In genomic region chr9:37692622-37693221, GRCh38 we compare ENCODE assay signal across 22 cellular contexts. TPM values are rescaled to one million over a fixed set of nuclear protein-coding genes. Genes with fewer than 3 reads are reported as not detected.
DNase-seq lines count a peak whose midpoint lies in the region; ATAC-seq, FAIRE-seq and TF ChIP-seq lines count a peak whose summit lies in the region.
"Had no signal": no experiment of that assay in that cellular context is flagged by ENCODE, and none has a peak within 500 bp of the region (broad histone marks: within the 10 kb centered on the region; RNA-seq: fewer than 3 reads in every experiment).

No MANE protein-coding gene starts in this region.

- H3K9ac ChIP-seq in Karpas-422 (ENCODE audit: low read length) (no peak overlapping the region), kidney (ENCODE audit: low read length in 2 of 2) (no peak overlapping the region), skeletal muscle satellite cell (ENCODE audit: low read depth, low read length) (no peak overlapping the region), SK-N-SH (no peak overlapping the region)

- H3K9me2 ChIP-seq in Karpas-422 (replicated peaks; ENCODE audit: insufficient read depth, low read length) (no peaks in the 10 kb centered on the region), SK-N-SH (no peaks in the 10 kb centered on the region)

- no peaks in the 10 kb centered on the region for H3K79me2 ChIP-seq in Karpas-422 (ENCODE audit: low read length)
- H3K79me2 ChIP-seq in SK-N-SH (ENCODE audit: insufficient read depth): no peaks in the 10 kb centered on the region

- BruUV-seq in Panc1 (replicated peaks; lab: Mats Ljungman, UMichigan): no TSS peak

- H3F3A ChIP-seq in SK-N-SH (replicated peaks; ENCODE audit: insufficient read depth): no peaks in the 10 kb centered on the region

- H3K4me3 ChIP-seq in Karpas-422 (ENCODE audit: low read length) (no peak overlapping the region), Panc1 (ENCODE audit: low read depth in 2 of 2, low read length in 2 of 2) (no peak overlapping the region), kidney (ENCODE audit: low read length in 2 of 2) (peak overlapping the region; percentile 19 to 39), skeletal muscle satellite cell (ENCODE audit: low read length) (no peak overlapping the region), SK-N-SH (ENCODE audit: low read depth in 2 of 2, low read length in 1 of 2) (no peak overlapping the region)
- H3K4me3 ChIP-seq: ovary, SK-N-MC, thoracic aorta had no signal

- H2AFZ ChIP-seq in Karpas-422 (ENCODE audit: low read length) (no peak overlapping the region), SK-N-SH (ENCODE audit: low read depth) (no peak overlapping the region)

- POLR2A ChIA-PET in Panc1 (lab: Charles Lee): no interaction called here
- POLR2A ChIA-PET in SK-N-SH (lab: Yijun Ruan, JAX): no interaction called here

- H3K4me2 ChIP-seq in Karpas-422 (ENCODE audit: low read depth, low read length, poor library complexity, severe bottlenecking): no peak overlapping the region
- peak overlapping the region; percentile 9 for H3K4me2 ChIP-seq in skeletal muscle satellite cell (ENCODE audit: low read length)
- H3K4me2 ChIP-seq in SK-N-SH: no peak overlapping the region

- no peak overlapping the region for H3K27ac ChIP-seq in Karpas-422 (ENCODE audit: low read length)
- H3K27ac ChIP-seq in Panc1 (ENCODE audit: low read length): no peak overlapping the region
- H3K27ac ChIP-seq in kidney (ENCODE audit: low read depth in 2 of 2, low read length in 2 of 2): no peak overlapping the region
- H3K27ac ChIP-seq in SK-N-SH (ENCODE audit: low read depth in 2 of 2, low read length in 1 of 2): no peak overlapping the region
- H3K27ac ChIP-seq: foreskin keratinocyte, ovary, SK-N-MC, thoracic aorta had no signal

- H3K9me3 ChIP-seq in Karpas-422 (ENCODE audit: low read length): no peaks in the 10 kb centered on the region
- H3K9me3 ChIP-seq in Panc1 (ENCODE audit: control insufficient read depth, insufficient read depth, low read depth, low read length): no peaks in the 10 kb centered on the region
- no peaks in the 10 kb centered on the region for H3K9me3 ChIP-seq in kidney (ENCODE audit: control insufficient read depth in 1 of 2, low read length in 2 of 2)
- H3K9me3 ChIP-seq in skeletal muscle satellite cell (replicated peaks; ENCODE audit: low read length): no peaks in the 10 kb centered on the region
- H3K9me3 ChIP-seq in SK-N-SH: no peaks in the 10 kb centered on the region
- H3K9me3 ChIP-seq: ovary, thoracic aorta had no signal

- intact Hi-C loops in Panc1 (cut with micrococcal nuclease; ENCODE audit: unreplicated experiment): no loop called here
- intact Hi-C loops in kidney (cut with DNase I): no loop called here

- 55% methylated on average over 11 of the region's 11 CpGs for WGBS in SK-N-SH (ENCODE audit: low lambda C conversion rate)

- H4K20me1 ChIP-seq in Karpas-422 (ENCODE audit: insufficient read depth, low read depth, low read length): no peaks in the 10 kb centered on the region
- no peaks in the 10 kb centered on the region for H4K20me1 ChIP-seq in SK-N-SH (ENCODE audit: insufficient read depth)

- in situ Hi-C loops in Panc1 (cut with HindIII; ENCODE audit: low pct_unique_long_range_greater_than_20kb, low sequenced_read_pairs): no loop called here

- no peak for FAIRE-seq in kidney (lab: Jason Lieb, UNC)

- CTCF ChIA-PET in Panc1 (lab: Charles Lee) (no interaction called here), SK-N-SH (lab: Yijun Ruan, JAX) (no interaction called here)

- no peak for TF ChIP-seq RAD21 in SK-N-SH (IDR thresholded peaks at IDR 0.05; ENCODE audit: low read length)

- ATAC-seq in Panc1: peak; percentile 66
- no peak for ATAC-seq in GM18520 (IDR thresholded peaks at IDR 0.05; ENCODE audit: unreplicated experiment)
- ATAC-seq: natural killer cell; sciatic nerve; stimulated activated memory B cell treated with anti-CD40 and anti-IgM and Interleukin-4, amounts not matched to agents 10 μg/mL and 1 μg/mL and 100 μg/mL, for 72 hours had no signal

- H3K36me3 ChIP-seq in Karpas-422 (ENCODE audit: insufficient read depth, low read length) (no peaks in the 10 kb centered on the region), Panc1 (ENCODE audit: control insufficient read depth, insufficient read depth, low read length) (no peaks in the 10 kb centered on the region), kidney (ENCODE audit: control insufficient read depth in 1 of 2, insufficient read depth in 2 of 2, low read length in 2 of 2) (no peaks in the 10 kb centered on the region), skeletal muscle satellite cell (ENCODE audit: insufficient read depth, low read length) (no peaks in the 10 kb centered on the region), SK-N-SH (replicated peaks in 1 of 2; ENCODE audit: control insufficient read depth in 1 of 2, insufficient read depth in 2 of 2, low read length in 1 of 2) (no peaks in the 10 kb centered on the region)
- H3K36me3 ChIP-seq: ovary, thoracic aorta had no signal

- no peaks in the 10 kb centered on the region for H3K4me1 ChIP-seq in Karpas-422 (ENCODE audit: low read length)
- H3K4me1 ChIP-seq in Panc1 (ENCODE audit: control insufficient read depth, insufficient read depth, low read length): no peaks in the 10 kb centered on the region
- H3K4me1 ChIP-seq in kidney (ENCODE audit: control insufficient read depth in 1 of 2, insufficient read depth in 1 of 2, low read depth in 1 of 2, low read length in 2 of 2): no peaks in the 10 kb centered on the region
- peaks cover 10% of the 10 kb centered on the region for H3K4me1 ChIP-seq in skeletal muscle satellite cell (ENCODE audit: control insufficient read depth, insufficient read depth, low read length)
- H3K4me1 ChIP-seq in SK-N-SH (ENCODE audit: control insufficient read depth in 1 of 2, insufficient read depth in 2 of 2, low read depth in 1 of 2, low read length in 1 of 2): no peaks in the 10 kb centered on the region
- H3K4me1 ChIP-seq: foreskin keratinocyte had no signal

- TF ChIP-seq CTCF in Panc1 (IDR thresholded peaks at IDR 0.05) (no peak), kidney (IDR thresholded peaks at IDR 0.05; ENCODE audit: borderline replicate concordance, extremely low read depth, insufficient read depth) (no peak), SK-N-SH (IDR thresholded peaks at IDR 0.05) (no peak)

- TF ChIP-seq EP300 in SK-N-SH (IDR thresholded peaks at IDR 0.05; ENCODE audit: borderline replicate concordance in 1 of 2, low read depth in 1 of 2, low read length in 1 of 2): no peak

- peak; percentile 33 for DNase-seq in Karpas-422
- no peak for DNase-seq in Panc1 (ENCODE audit: low read depth, low spot score)
- DNase-seq in kidney: no peak
- DNase-seq in iPS-NIHi7 (ENCODE audit: extremely low spot score): no peak
- no peak for DNase-seq in SK-N-SH
- DNase-seq: activated naive CD4-positive, alpha-beta T cell treated with Interleukin-2 at 50 U/mL for 16 hours; activated T-cell treated with anti-CD3 and anti-CD28 coated beads, Interleukin-2, amount 50 U/mL, for 24 hours; caudate nucleus; DMS79 treated with DMSO at 0.1 percent for 48 hours; H9; hypothalamus; mesendoderm; natural killer cell; NCI-H1436; ovary had no signal

- H3K27me3 ChIP-seq in Karpas-422 (ENCODE audit: low read length) (peaks cover 2% of the 10 kb centered on the region; the same call in 1 of the 2 replicates), Panc1 (ENCODE audit: control insufficient read depth, insufficient read depth, low read length) (peaks cover 55% of the 10 kb centered on the region), skeletal muscle satellite cell (ENCODE audit: control insufficient read depth, insufficient read depth, low read length) (peaks cover 31% of the 10 kb centered on the region), SK-N-SH (ENCODE audit: insufficient read depth) (peaks cover 25% of the 10 kb centered on the region; the same call in 1 of the 2 replicates)
- H3K27me3 ChIP-seq: ovary had no signal

TF ChIP-seq in SK-N-SH, 30 proteins besides CTCF, POLR2A, EP300 and RAD21:
- no peak for TF ChIP-seq RXRA (IDR thresholded peaks at IDR 0.05; ENCODE audit: borderline replicate concordance, low read depth)
- TF ChIP-seq JUND (IDR thresholded peaks at IDR 0.05): no peak
- no peak for TF ChIP-seq ZBTB33 (IDR thresholded peaks at IDR 0.05; ENCODE audit: borderline replicate concordance, low read depth)
- no peak for TF ChIP-seq POLR2AphosphoS5 (IDR thresholded peaks at IDR 0.05; ENCODE audit: low read depth, low read length)
- TF ChIP-seq TEAD4 (IDR thresholded peaks at IDR 0.05; ENCODE audit: borderline replicate concordance, insufficient read depth): no peak

RNA-seq across cellular contexts. Expression of gene FRMPD1, which starts 42.0 kb away (rescaled TPM):
- total RNA-seq in Karpas-422 (2014; rRNA removed; shearing (Covaris generic); ENCODE audit: low replicate concordance): 0.07 TPM in 1 of 2 replicates, not detected in the other
- total RNA-seq in Panc1 (2021; ENCODE audit: unreplicated experiment) (0.21 TPM), kidney (0.19 TPM)
- polyA plus RNA-seq in Panc1 (2012; ENCODE audit: insufficient read length): 0.18 TPM
- polyA plus RNA-seq in kidney (ENCODE audit: insufficient read depth, low read depth, low replicate concordance) (0.90 TPM), SK-N-SH (2012; rRNA removed) (not detected in 2 replicates)
- under 0.01 TPM in 1 of 2 replicates, not detected in the other for total RNA-seq in skeletal muscle satellite cell (2012; rRNA removed)
- 0.01 TPM in 1 of 2 replicates, not detected in the other for polyA plus RNA-seq in SK-N-SH (2012; cell fraction: cytosol; rRNA removed)
- not detected in 2 replicates for polyA plus RNA-seq in SK-N-SH (2012; cell fraction: nucleus; rRNA removed)
- total RNA-seq: natural killer cell had no signal

Comparison
In these comparisons a context has a peak if more than half of its experiments do, and no peak if none do; other contexts are left out.
1. H3K4me3 ChIP-seq: peak in kidney (2 of 2); none in Karpas-422 (single experiment), Panc1 (0 of 2), skeletal muscle satellite cell (single experiment) and SK-N-SH (0 of 2).